24 cellular contexts compared by ENCODE assay signal in the genomic region with DNA sequence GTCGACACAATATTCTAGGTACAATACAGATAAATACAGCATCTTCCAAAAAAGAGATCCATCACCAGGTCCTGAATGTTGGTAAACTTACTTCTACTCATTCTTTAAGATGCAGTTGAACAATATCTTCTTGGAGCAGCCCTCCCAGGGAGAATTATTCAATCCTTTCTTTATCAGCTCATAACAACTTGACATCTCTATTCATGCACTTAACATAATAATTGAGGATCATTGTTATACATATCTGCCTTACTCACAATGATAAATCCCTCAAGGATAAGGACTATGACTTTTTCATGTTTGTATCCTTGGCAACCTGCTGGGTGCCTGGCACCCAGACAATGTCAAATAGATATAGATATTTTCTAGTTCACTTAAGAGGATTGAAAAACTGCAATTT.
"Had no signal": no experiment of that assay in that cellular context is flagged by ENCODE, and none has a peak within 500 bp of the region (broad histone marks: within the 10 kb centered on the region; RNA-seq: fewer than 3 reads in every experiment).

No MANE protein-coding gene starts in this region.

- H3K27me3 ChIP-seq: brain microvascular endothelial cell had no signal

- H3K36me3 ChIP-seq: brain microvascular endothelial cell, WERI-Rb-1 had no signal

- DNase-seq: activated CD4-positive, alpha-beta T cell treated with anti-CD3 and anti-CD28 coated beads for 1 hour; activated CD4-positive, alpha-beta T cell treated with anti-CD3 and anti-CD28 coated beads, Interleukin-2, amount 10 ng/mL, durations not matched to agents 24 days and 14 days; activated CD4-positive, alpha-beta T cell treated with anti-CD3 and anti-CD28 coated beads, Interleukin-2, amount 50 U/mL, for 4 hours; activated CD4-positive, CD25-positive, alpha-beta regulatory T cell; activated CD8-positive, alpha-beta T cell treated with anti-CD3 and anti-CD28 coated beads for 36 hours; activated effector memory CD4-positive, alpha-beta T cell treated with anti-CD3 and anti-CD28 coated beads, Interleukin-2, amount 50 U/mL, for 16 hours; activated naive CD4-positive, alpha-beta T cell; activated naive CD4-positive, alpha-beta T cell treated with anti-CD3 and anti-CD28 coated beads, Interleukin-2, amount 50 U/mL, for 16 hours; activated naive CD8-positive, alpha-beta T cell treated with anti-CD3 and anti-CD28 coated beads for 36 hours; activated T-cell treated with anti-CD3 and anti-CD28 coated beads, Interleukin-2, amount 50 U/mL, for 1 hour; activated T-cell treated with anti-CD3 and anti-CD28 coated beads, Interleukin-2, amount 50 U/mL, for 72 hours; amniotic stem cell; aorta; brain microvascular endothelial cell; central memory CD4-positive, alpha-beta T cell; NCI-H1105; NCI-H1417 treated with DMSO at 0.1 percent for 48 hours; NCI-H187 treated with DMSO at 0.1 percent for 48 hours; NCI-H2081; NCI-H345; NCI-H524 treated with DMSO at 0.1 percent for 48 hours; SHP77 treated with DMSO at 0.1 percent for 48 hours; T1000; WERI-Rb-1 had no signal

- H3K27ac ChIP-seq: brain microvascular endothelial cell, WERI-Rb-1 had no signal
